Comparison of ENCODE assay signal across 17 cellular contexts in genomic region chr5:111422245-111422644, GRCh38.
DNase-seq lines count a peak whose midpoint lies in the region; ATAC-seq lines count a peak whose summit lies in the region.
"Had no signal": no experiment of that assay in that cellular context is flagged by ENCODE, and none has a peak within 500 bp of the region (broad histone marks: within the 10 kb centered on the region; RNA-seq: fewer than 3 reads in every experiment).

No MANE protein-coding gene starts in this region.

- H3K4me3 Mint-ChIP-seq in activated naive CD8-positive, alpha-beta T cell treated with anti-CD3 and anti-CD28 coated beads for 36 hours = no peak overlapping the region
- H3K4me3 Mint-ChIP-seq: activated B cell treated with CpG ODN at 0.5 μM for 24 hours; activated CD8-positive, alpha-beta memory T cell treated with anti-CD3 and anti-CD28 coated beads, Interleukin-2, amount 10 ng/mL, durations not matched to agents 7 days and 5 days; activated naive CD8-positive, alpha-beta T cell treated with anti-CD3 and anti-CD28 coated beads, Interleukin-2, amount 10 ng/mL, durations not matched to agents 7 days and 5 days; stimulated activated effector memory CD8-positive, alpha-beta T cell treated with anti-CD3 and anti-CD28 coated beads, Interleukin-12 subunit alpha, Interleukin-12 subunit beta, amount 100 ng/mL, for 72 hours had no signal

- peaks cover 8% of the 10 kb centered on the region for H3K9me3 Mint-ChIP-seq in activated naive CD8-positive, alpha-beta T cell treated with anti-CD3 and anti-CD28 coated beads for 36 hours
- H3K9me3 Mint-ChIP-seq: activated B cell treated with CpG ODN at 0.5 μM for 24 hours had no signal

- peaks cover 54% of the 10 kb centered on the region for H3K36me3 Mint-ChIP-seq in activated naive CD8-positive, alpha-beta T cell treated with anti-CD3 and anti-CD28 coated beads for 36 hours
- H3K36me3 Mint-ChIP-seq: stimulated activated effector memory CD8-positive, alpha-beta T cell treated with anti-CD3 and anti-CD28 coated beads, Interleukin-12 subunit alpha, Interleukin-12 subunit beta, amount 100 ng/mL, for 72 hours had no signal

- no peak overlapping the region for H3K27ac Mint-ChIP-seq in activated naive CD8-positive, alpha-beta T cell treated with anti-CD3 and anti-CD28 coated beads for 36 hours
- H3K27ac Mint-ChIP-seq: activated B cell treated with CpG ODN at 0.5 μM for 24 hours; activated CD8-positive, alpha-beta memory T cell treated with anti-CD3 and anti-CD28 coated beads, Interleukin-2, amount 10 ng/mL, durations not matched to agents 7 days and 5 days; activated naive CD8-positive, alpha-beta T cell treated with anti-CD3 and anti-CD28 coated beads, Interleukin-2, amount 10 ng/mL, durations not matched to agents 7 days and 5 days had no signal

- peak; percentile 91 for ATAC-seq in GM18498 (IDR thresholded peaks at IDR 0.05; ENCODE audit: unreplicated experiment)
- ATAC-seq in GM19324 (IDR thresholded peaks at IDR 0.05; ENCODE audit: low FRiP score, unreplicated experiment) = peak; percentile 78
- ATAC-seq in HG02588 (IDR thresholded peaks at IDR 0.05; ENCODE audit: unreplicated experiment) = peak; percentile 70
- peak; percentile 94 for ATAC-seq in HG03432 (IDR thresholded peaks at IDR 0.05; ENCODE audit: unreplicated experiment)
- ATAC-seq: activated CD8-positive, alpha-beta memory T cell treated with anti-CD3 and anti-CD28 coated beads, Interleukin-2, amount 10 ng/mL, durations not matched to agents 7 days and 5 days; HepG2; left ventricle myocardium superior; stimulated activated effector memory CD8-positive, alpha-beta T cell treated with anti-CD3 and anti-CD28 coated beads, Interleukin-12 subunit alpha, Interleukin-12 subunit beta, amount 100 ng/mL, for 72 hours had no signal

- DNase-seq in SHP77 treated with DMSO at 0.1 percent for 48 hours (lab: John Stamatoyannopoulos, UW) (no peak), dedifferentiated amniotic fluid mesenchymal stem cell (ENCODE audit: extremely low spot score) (no peak), iPS-NIHi7 (ENCODE audit: extremely low spot score) (no peak)
- DNase-seq in activated naive CD8-positive, alpha-beta T cell treated with anti-CD3 and anti-CD28 coated beads for 36 hours = no peak
- DNase-seq: activated B cell treated with CpG ODN at 0.5 μM for 24 hours; activated CD8-positive, alpha-beta memory T cell treated with anti-CD3 and anti-CD28 coated beads, Interleukin-2, amount 10 ng/mL, durations not matched to agents 7 days and 5 days; activated naive CD8-positive, alpha-beta T cell treated with anti-CD3 and anti-CD28 coated beads, Interleukin-2, amount 10 ng/mL, durations not matched to agents 7 days and 5 days; GOT3; left ventricle myocardium superior; NCI-H2081 treated with DMSO at 0.1 percent for 48 hours; trophoblast cell had no signal

- no peaks in the 10 kb centered on the region for H3K27me3 Mint-ChIP-seq in activated naive CD8-positive, alpha-beta T cell treated with anti-CD3 and anti-CD28 coated beads for 36 hours
- H3K27me3 Mint-ChIP-seq: activated B cell treated with CpG ODN at 0.5 μM for 24 hours; activated CD8-positive, alpha-beta memory T cell treated with anti-CD3 and anti-CD28 coated beads, Interleukin-2, amount 10 ng/mL, durations not matched to agents 7 days and 5 days; activated naive CD8-positive, alpha-beta T cell treated with anti-CD3 and anti-CD28 coated beads, Interleukin-2, amount 10 ng/mL, durations not matched to agents 7 days and 5 days had no signal

- peaks cover 12% of the 10 kb centered on the region for H3K4me1 Mint-ChIP-seq in activated naive CD8-positive, alpha-beta T cell treated with anti-CD3 and anti-CD28 coated beads for 36 hours
- H3K4me1 Mint-ChIP-seq: activated B cell treated with CpG ODN at 0.5 μM for 24 hours; activated CD8-positive, alpha-beta memory T cell treated with anti-CD3 and anti-CD28 coated beads, Interleukin-2, amount 10 ng/mL, durations not matched to agents 7 days and 5 days; activated naive CD8-positive, alpha-beta T cell treated with anti-CD3 and anti-CD28 coated beads, Interleukin-2, amount 10 ng/mL, durations not matched to agents 7 days and 5 days; stimulated activated effector memory CD8-positive, alpha-beta T cell treated with anti-CD3 and anti-CD28 coated beads, Interleukin-12 subunit alpha, Interleukin-12 subunit beta, amount 100 ng/mL, for 72 hours had no signal
